8 cellular contexts compared by ENCODE assay signal in genomic region chr6:126339796-126340750, GRCh38. TPM values are rescaled to one million over a fixed set of nuclear protein-coding genes. Genes with fewer than 3 reads are reported as not detected.
DNase-seq lines count a peak whose midpoint lies in the region; ATAC-seq and TF ChIP-seq lines count a peak whose summit lies in the region.

CENPW (plus strand) TSS chr6:126340115; CDS start chr6:126340274, 159 bp downstream.

- peaks cover 19% of the 10 kb centered on the region for H3K79me2 ChIP-seq in hepatocyte

- H3K27me3 ChIP-seq in ascending aorta (no peaks in the 10 kb centered on the region), hepatocyte (no peaks in the 10 kb centered on the region)

- DNase-seq in NCI-H187 (lab: John Stamatoyannopoulos, UW) (peak; percentile 55 to 88), ascending aorta (ENCODE audit: low spot score in 2 of 2) (peak; percentile 23 to 86), hepatocyte (ENCODE audit: low spot score) (peak; percentile 97), renal cortical epithelial cell (ENCODE audit: low read depth) (peak; percentile 77), cerebellar nuclear complex (lab: John Stamatoyannopoulos, UW) (no peak)

- H4K20me1 ChIP-seq in hepatocyte (ENCODE audit: insufficient read depth, poor library complexity, severe bottlenecking): no peaks in the 10 kb centered on the region

- 4% methylated on average over 47 of the region's 48 CpGs for WGBS in hepatocyte (ENCODE audit: low lambda C conversion rate, missing lambda C conversion rate)

- no peaks in the 10 kb centered on the region for H3K9me3 ChIP-seq in ascending aorta
- H3K9me3 ChIP-seq in hepatocyte (ENCODE audit: low read depth): no peaks in the 10 kb centered on the region

- H3K27ac ChIP-seq in ascending aorta (peak within 1 kb of the TSS in 1 of 2 donors; percentile 16), hepatocyte (peak within 1 kb of the TSS; percentile 65)

- H3K36me3 ChIP-seq in ascending aorta (no peaks in the 10 kb centered on the region), hepatocyte (replicated peaks; ENCODE audit: insufficient read depth, low read depth) (no peaks in the 10 kb centered on the region)

- H3K4me3 ChIP-seq in ascending aorta (peak within 1 kb of the TSS; percentile 77 to 91), hepatocyte (peak within 1 kb of the TSS; percentile 75)

- peak within 1 kb of the TSS; percentile 86 for H3K4me2 ChIP-seq in hepatocyte

- TF ChIP-seq CTCF in ascending aorta (IDR thresholded peaks at IDR 0.05) (no peak), hepatocyte (IDR thresholded peaks at IDR 0.05; ENCODE audit: poor library complexity) (no peak)

- intact Hi-C loops in T-helper 2 cell treated with Interferon-gamma antibody and Interleukin-4, amounts not matched to agents 100 ng/mL and 5 ng/mL, for 36 hours (cut with micrococcal nuclease): loop anchor here (1.0 to 10.0 kb wide), 9 partner anchors 12 to 1035 kb away; partner anchors contain the start of genes ECHDC1, HDDC2, HEY2 and HINT3
- intact Hi-C loops in ascending aorta (cut with DNase I): loop anchor here (10.0 kb wide), 1 partner anchor 305 kb away; no protein-coding TSS in a partner anchor

- H3K4me1 ChIP-seq in ascending aorta (peaks cover 4 to 7% of the 10 kb centered on the region in 2 donors), hepatocyte (ENCODE audit: insufficient read depth) (no peaks in the 10 kb centered on the region)

- H3K9me2 ChIP-seq in hepatocyte (replicated peaks; ENCODE audit: insufficient read depth): no peaks in the 10 kb centered on the region

- H2AFZ ChIP-seq in hepatocyte: peak within 1 kb of the TSS; percentile 84

- ATAC-seq in GM18508 (IDR thresholded peaks at IDR 0.05; ENCODE audit: insufficient read depth, unreplicated experiment) (peak; percentile 63), HG02970 (IDR thresholded peaks at IDR 0.05; ENCODE audit: low FRiP score, unreplicated experiment) (peak; percentile 99)

RNA-seq across cellular contexts. Expression of gene CENPW, which starts in this region (rescaled TPM):
- 57.9 and 60.6 TPM in 2 replicates for total RNA-seq in T-helper 2 cell treated with Interferon-gamma antibody and Interleukin-4, amounts not matched to agents 100 ng/mL and 5 ng/mL, for 36 hours
- total RNA-seq in ascending aorta (not detected), hepatocyte (1.8 and 7.3 TPM in 2 replicates), renal cortical epithelial cell (1.6 and 17.4 TPM in 2 replicates)
- polyA plus RNA-seq in hepatocyte: 21.8 and 22.8 TPM in 2 replicates

Comparison
In these comparisons a context has a peak if more than half of its experiments do, and no peak if none do; other contexts are left out.
1. Peak in DNase-seq and H3K4me3 ChIP-seq in ascending aorta; RNA of the gene not detected or under 1 TPM.
2. DNase-seq: peak in NCI-H187 (2 of 2), hepatocyte (single experiment) and renal cortical epithelial cell (single experiment); none in cerebellar nuclear complex (0 of 2).